ENCODE assay signal across 8 cellular contexts in the genomic region with DNA sequence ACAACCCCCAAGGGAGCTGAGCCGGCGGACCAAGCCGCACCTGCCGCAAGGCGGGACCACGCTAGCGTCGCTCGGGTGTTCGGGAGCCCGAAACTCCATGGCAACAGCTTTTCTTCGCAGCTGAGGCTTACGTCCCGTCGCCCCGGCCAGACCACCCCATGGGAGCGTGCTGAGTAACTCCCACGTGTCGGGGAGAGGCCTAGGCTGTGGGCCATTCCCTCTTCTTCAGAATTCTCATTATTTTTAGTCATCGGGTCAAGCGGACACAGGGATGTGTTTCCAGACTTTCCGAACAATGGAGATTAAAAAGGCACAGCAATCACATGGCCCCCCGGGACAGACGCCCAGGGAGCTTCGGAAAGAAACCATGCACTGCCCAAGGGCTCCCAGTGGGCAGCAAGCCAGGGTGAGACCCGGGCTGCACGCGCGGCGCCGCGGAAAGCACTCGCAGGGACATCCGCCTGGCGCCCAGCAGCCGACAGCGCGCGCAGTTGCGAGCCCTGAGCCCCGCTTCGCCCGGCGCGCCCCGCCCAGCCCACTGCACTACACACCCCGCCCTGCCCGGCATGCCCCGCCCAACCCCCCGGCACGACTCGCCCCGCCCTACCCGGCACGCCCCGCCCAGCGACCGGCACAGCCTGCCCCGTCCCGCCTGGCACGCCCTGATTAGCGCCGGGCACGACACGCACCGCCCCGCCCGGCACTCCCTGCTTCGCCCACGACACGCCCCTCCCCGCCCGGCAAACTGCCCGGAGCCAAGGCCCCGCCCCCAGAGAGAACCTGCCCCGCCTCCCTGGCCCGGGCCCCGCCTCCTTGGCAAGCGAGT. TPM values are rescaled to one million over a fixed set of nuclear protein-coding genes. Genes with fewer than 3 reads are reported as not detected.
A peak's percentile ranks its signal among the peaks of the same experiment; 100 is the strongest.
DNase-seq lines count a peak whose midpoint lies in the region; ATAC-seq, FAIRE-seq and TF ChIP-seq lines count a peak whose summit lies in the region.

No MANE protein-coding gene starts in this region.

- POLR2A ChIA-PET in HepG2 (lab: Yijun Ruan, JAX): no interaction called here

- BruUV-seq in HepG2 (replicated peaks; lab: Mats Ljungman, UMichigan): no TSS peak

- FAIRE-seq in HepG2 (lab: Jason Lieb, UNC): no peak

- peaks cover 5 to 20% (median 16%) of the 10 kb centered on the region in 10 experiments; a peak in 18 of 20 replicates for H3K4me1 ChIP-seq in BLaER1 treated with 17β-estradiol and CSF1 and Interleukin-3, amounts not matched to agents 10 nM and 100 nM
- H3K4me1 ChIP-seq in HepG2 (ENCODE audit: insufficient read depth, low read length): peaks cover 18% of the 10 kb centered on the region

- H3K27me3 Mint-ChIP-seq in activated CD4-positive, alpha-beta T cell treated with anti-CD3 and anti-CD28 coated beads, Interleukin-2, amount 10 ng/mL, durations not matched to agents 24 days and 14 days: peaks cover 16% of the 10 kb centered on the region

- in situ Hi-C loops in HepG2 (cut with HindIII; ENCODE audit: extremely low pct_ligation_motif_present, low pct_unique_long_range_greater_than_20kb): no loop called here

- H3K36me3 Mint-ChIP-seq in activated CD4-positive, alpha-beta T cell treated with anti-CD3 and anti-CD28 coated beads, Interleukin-2, amount 10 ng/mL, durations not matched to agents 24 days and 14 days (ENCODE audit: low read depth): no peaks in the 10 kb centered on the region

- H3K9ac ChIP-seq in BLaER1 treated with 17β-estradiol and CSF1 and Interleukin-3, amounts not matched to agents 10 nM and 100 nM: peak overlapping the region; percentile 70 to 90 (median 82)
- H3K9ac ChIP-seq in HepG2 (ENCODE audit: insufficient read depth, low read depth, low read length): peak overlapping the region; percentile 62

- no peak for TF ChIP-seq CTCF in HepG2 (CRISPR knock-in tag; IDR thresholded peaks at IDR 0.05)

- ATAC-seq in GM19324 (IDR thresholded peaks at IDR 0.05; ENCODE audit: low FRiP score, unreplicated experiment) (peak; percentile 92), HG03460 (IDR thresholded peaks at IDR 0.05; ENCODE audit: unreplicated experiment) (peak; percentile 86), HepG2 (peak; percentile 94)

- peak overlapping the region in 10 of 11 experiments; percentile 46 to 92 (median 81); a peak in 20 of 22 replicates for H3K27ac ChIP-seq in BLaER1 treated with 17β-estradiol and CSF1 and Interleukin-3, amounts not matched to agents 10 nM and 100 nM
- H3K27ac ChIP-seq in HepG2 (ENCODE audit: extremely low read length, insufficient read depth, low read length): no peak overlapping the region

- TF ChIP-seq POLR2A in HepG2 (IDR thresholded peaks at IDR 0.05; ENCODE audit: insufficient read depth in 1 of 2, low read depth in 2 of 2, low read length in 2 of 2): peak; percentile 66 to 69

- intact Hi-C loops in activated CD4-positive, alpha-beta T cell treated with anti-CD3 and anti-CD28 coated beads, Interleukin-2, amount 10 ng/mL, durations not matched to agents 24 days and 14 days (cut with micrococcal nuclease): loop anchor here (1.0 kb wide), 3 partner anchors 28 to 857 kb away; partner anchors contain the start of genes ATG2B, GSKIP and PAPOLA
- intact Hi-C loops in HepG2 (cut with micrococcal nuclease; ENCODE audit: unreplicated experiment): loop anchor here (2.0 kb wide), 1 partner anchor 29 kb away; the partner anchor contains the start of genes ATG2B and GSKIP

- peak; percentile 79 for DNase-seq in NCI-H524 treated with DMSO at 0.1 percent for 48 hours (lab: John Stamatoyannopoulos, UW)
- peak; percentile 100 for DNase-seq in activated CD4-positive, alpha-beta T cell treated with anti-CD3 and anti-CD28 coated beads, Interleukin-2, amount 10 ng/mL, durations not matched to agents 24 days and 14 days
- DNase-seq in dedifferentiated amniotic fluid mesenchymal stem cell (ENCODE audit: extremely low spot score): peak; percentile 88
- peak; percentile 82 for DNase-seq in HepG2 (ENCODE audit: low spot score)
- DNase-seq in stimulated activated CD4-positive, alpha-beta T cell treated with anti-CD3 and anti-CD28 coated beads, Interleukin-2, amount 100 ng/mL, for 48 hours: peak; percentile 100

- CTCF ChIA-PET in HepG2 (lab: Yijun Ruan, JAX; ENCODE audit: low intra/inter-chr PET ratio, low total read pairs): no interaction called here

- peak overlapping the region; percentile 91 for H3K4me3 Mint-ChIP-seq in activated CD4-positive, alpha-beta T cell treated with anti-CD3 and anti-CD28 coated beads, Interleukin-2, amount 10 ng/mL, durations not matched to agents 24 days and 14 days

- TF ChIP-seq EP300 in HepG2 (IDR thresholded peaks at IDR 0.05; ENCODE audit: low read depth in 2 of 2, low read length in 2 of 2): no peak
- TF ChIP-seq EP300 in HepG2 (CRISPR knock-in tag; IDR thresholded peaks at IDR 0.05; ENCODE audit: borderline replicate concordance): no peak

- H3K4me1 Mint-ChIP-seq in activated CD4-positive, alpha-beta T cell treated with anti-CD3 and anti-CD28 coated beads, Interleukin-2, amount 10 ng/mL, durations not matched to agents 24 days and 14 days: peaks cover 9% of the 10 kb centered on the region

- peak; percentile 4; the same call in 1 of the 2 replicates for TF ChIP-seq RAD21 in HepG2 (CRISPR knock-in tag; IDR thresholded peaks at IDR 0.05)

- no peaks in the 10 kb centered on the region for H4K20me1 ChIP-seq in BLaER1 treated with 17β-estradiol and CSF1 and Interleukin-3, amounts not matched to agents 10 nM and 100 nM
- H4K20me1 ChIP-seq in HepG2 (ENCODE audit: insufficient read depth, low read length): no peaks in the 10 kb centered on the region

- peak overlapping the region; percentile 30 for H2AFZ ChIP-seq in HepG2 (ENCODE audit: low read length)

- H3K36me3 ChIP-seq in BLaER1 treated with 17β-estradiol and CSF1 and Interleukin-3, amounts not matched to agents 10 nM and 100 nM: peaks cover 0 to 12% (median 6%) of the 10 kb centered on the region in 11 experiments; a peak in 14 of 22 replicates
- H3K36me3 ChIP-seq in HepG2 (replicated peaks in 1 of 2; ENCODE audit: control insufficient read depth in 1 of 2, insufficient read depth in 2 of 2, low read length in 2 of 2): 0 out of 5 replicates have a peak, but pooled peaks cover 0 to 3% of the 10 kb centered on the region in 2 experiments

- H3K9me3 Mint-ChIP-seq in activated CD4-positive, alpha-beta T cell treated with anti-CD3 and anti-CD28 coated beads, Interleukin-2, amount 10 ng/mL, durations not matched to agents 24 days and 14 days: no peaks in the 10 kb centered on the region

- H3K27me3 ChIP-seq in BLaER1 treated with 17β-estradiol and CSF1 and Interleukin-3, amounts not matched to agents 10 nM and 100 nM: peaks cover 0 to 7% (median 0%) of the 10 kb centered on the region in 11 experiments; a peak in 1 of 22 replicates
- H3K27me3 ChIP-seq in HepG2 (ENCODE audit: control insufficient read depth in 1 of 2, insufficient read depth in 2 of 2, low read length in 2 of 2): no peaks in the 10 kb centered on the region; a peak in 1 of 5 replicates

- H3K79me2 ChIP-seq in HepG2 (ENCODE audit: insufficient read depth, low read length): no peaks in the 10 kb centered on the region

- no peaks in the 10 kb centered on the region for H3K9me3 ChIP-seq in BLaER1 treated with 17β-estradiol and CSF1 and Interleukin-3, amounts not matched to agents 10 nM and 100 nM (replicated peaks in 1 of 11)
- H3K9me3 ChIP-seq in HepG2 (ENCODE audit: low read length): no peaks in the 10 kb centered on the region

- peak overlapping the region; percentile 66 to 84 (median 71) for H3K4me3 ChIP-seq in BLaER1 treated with 17β-estradiol and CSF1 and Interleukin-3, amounts not matched to agents 10 nM and 100 nM
- H3K4me3 ChIP-seq in HepG2 (replicated peaks in 1 of 3; ENCODE audit: insufficient read depth in 1 of 3, low read depth in 2 of 3, low read length in 3 of 3): peak overlapping the region; percentile 66 to 91 (median 82)

- 0% methylated on average over 6 of the region's 79 CpGs for WGBS in HepG2 (ENCODE audit: low lambda C conversion rate)

- H3K4me2 ChIP-seq in BLaER1 treated with 17β-estradiol and CSF1 and Interleukin-3, amounts not matched to agents 10 nM and 100 nM: peak overlapping the region; percentile 93 to 100 (median 99)
- peak overlapping the region; percentile 98 for H3K4me2 ChIP-seq in HepG2 (ENCODE audit: low read depth, low read length)

- H3K27ac Mint-ChIP-seq in activated CD4-positive, alpha-beta T cell treated with anti-CD3 and anti-CD28 coated beads, Interleukin-2, amount 10 ng/mL, durations not matched to agents 24 days and 14 days: peak overlapping the region; percentile 77

RNA-seq across cellular contexts. Expression of gene AK7, which starts 0.4 kb away (rescaled TPM):
- total RNA-seq in activated CD4-positive, alpha-beta T cell treated with anti-CD3 and anti-CD28 coated beads, Interleukin-2, amount 10 ng/mL, durations not matched to agents 24 days and 14 days: 0.28 TPM in 1 of 2 replicates, not detected in the other
- total RNA-seq in HepG2 (2016; rRNA removed; fragmentation: Illumina TruSeq; extraction: Trizol): 0.48 and 0.93 TPM in 2 replicates
- total RNA-seq in HepG2 (2016; cell fraction: cytosol; rRNA removed; fragmentation: Illumina TruSeq; extraction: Trizol; ENCODE audit: low read depth): 0.26 TPM in 1 of 2 replicates, not detected in the other
- total RNA-seq in HepG2 (2016; cell fraction: insoluble cytoplasmic fraction; rRNA removed; fragmentation: Illumina TruSeq; extraction: Trizol): 0.56 and 0.77 TPM in 2 replicates
- total RNA-seq in HepG2 (2016; cell fraction: membrane; rRNA removed; fragmentation: Illumina TruSeq; extraction: Trizol): 0.28 and 0.31 TPM in 2 replicates
- total RNA-seq in HepG2 (2016; cell fraction: nucleus; rRNA removed; fragmentation: Illumina TruSeq; extraction: Trizol): 0.28 and 0.56 TPM in 2 replicates
- 0.45 and 0.46 TPM in 2 replicates for polyA plus RNA-seq in HepG2 (2011; rRNA removed)
- 0.28 and 0.43 TPM in 2 replicates for polyA plus RNA-seq in HepG2 (2011; cell fraction: cytosol; rRNA removed)
- 0.23 and 0.26 TPM in 2 replicates for polyA plus RNA-seq in HepG2 (2011; cell fraction: nucleus; rRNA removed)
- 0.45 and 0.97 TPM in 2 replicates for polyA plus RNA-seq in HepG2 (2012)
- polyA plus RNA-seq in HepG2 (2016; cell fraction: cytosol; fragmentation: Illumina TruSeq; extraction: Trizol; ENCODE audit: low read depth): 0.09 and 0.18 TPM in 2 replicates
- 0.78 and 1.4 TPM in 2 replicates for polyA plus RNA-seq in HepG2 (2016; cell fraction: insoluble cytoplasmic fraction; fragmentation: Illumina TruSeq; extraction: Trizol; ENCODE audit: low read depth)
- polyA plus RNA-seq in HepG2 (2016; cell fraction: membrane; fragmentation: Illumina TruSeq; extraction: Trizol; ENCODE audit: low read depth): 0.22 and 0.45 TPM in 2 replicates
- 0.39 TPM in 1 of 2 replicates, not detected in the other for polyA plus RNA-seq in HepG2 (2016; cell fraction: nucleus; fragmentation: Illumina TruSeq; extraction: Trizol; ENCODE audit: insufficient read depth, low read depth)
- polyA minus RNA-seq in HepG2 (2011; rRNA and poly(A)+ RNA removed; ENCODE audit: low replicate concordance): 1.9 and 2.0 TPM in 2 replicates
- polyA minus RNA-seq in HepG2 (2011; cell fraction: cytosol; rRNA and poly(A)+ RNA removed): 0.44 TPM in 1 of 2 replicates, not detected in the other
- polyA minus RNA-seq in HepG2 (2011; cell fraction: nucleus; rRNA and poly(A)+ RNA removed): 0.25 and 0.64 TPM in 2 replicates

RNA-seq across cellular contexts. Expression of gene GSKIP, which starts 28.2 kb away (rescaled TPM):
- total RNA-seq in activated CD4-positive, alpha-beta T cell treated with anti-CD3 and anti-CD28 coated beads, Interleukin-2, amount 10 ng/mL, durations not matched to agents 24 days and 14 days: 16.3 and 19.3 TPM in 2 replicates
- 27.3 and 52.3 TPM in 2 replicates for total RNA-seq in HepG2 (2016; rRNA removed; fragmentation: Illumina TruSeq; extraction: Trizol)
- 3.7 and 3.9 TPM in 2 replicates for total RNA-seq in HepG2 (2016; cell fraction: cytosol; rRNA removed; fragmentation: Illumina TruSeq; extraction: Trizol; ENCODE audit: low read depth)
- total RNA-seq in HepG2 (2016; cell fraction: insoluble cytoplasmic fraction; rRNA removed; fragmentation: Illumina TruSeq; extraction: Trizol): 28.0 and 52.9 TPM in 2 replicates
- 10.2 and 11.8 TPM in 2 replicates for total RNA-seq in HepG2 (2016; cell fraction: membrane; rRNA removed; fragmentation: Illumina TruSeq; extraction: Trizol)
- total RNA-seq in HepG2 (2016; cell fraction: nucleus; rRNA removed; fragmentation: Illumina TruSeq; extraction: Trizol): 10.8 and 11.2 TPM in 2 replicates
- 9.6 and 12.5 TPM in 2 replicates for polyA plus RNA-seq in HepG2 (2011; rRNA removed)
- 4.6 and 9.0 TPM in 2 replicates for polyA plus RNA-seq in HepG2 (2011; cell fraction: cytosol; rRNA removed)
- polyA plus RNA-seq in HepG2 (2011; cell fraction: nucleus; rRNA removed): 2.5 and 3.9 TPM in 2 replicates
- 13.2 and 17.7 TPM in 2 replicates for polyA plus RNA-seq in HepG2 (2012)
- polyA plus RNA-seq in HepG2 (2016; cell fraction: cytosol; fragmentation: Illumina TruSeq; extraction: Trizol; ENCODE audit: low read depth): 2.5 and 2.7 TPM in 2 replicates
- polyA plus RNA-seq in HepG2 (2016; cell fraction: insoluble cytoplasmic fraction; fragmentation: Illumina TruSeq; extraction: Trizol; ENCODE audit: low read depth): 30.5 and 35.4 TPM in 2 replicates
- 6.1 and 6.2 TPM in 2 replicates for polyA plus RNA-seq in HepG2 (2016; cell fraction: membrane; fragmentation: Illumina TruSeq; extraction: Trizol; ENCODE audit: low read depth)
- 11.0 and 12.3 TPM in 2 replicates for polyA plus RNA-seq in HepG2 (2016; cell fraction: nucleus; fragmentation: Illumina TruSeq; extraction: Trizol; ENCODE audit: insufficient read depth, low read depth)
- polyA minus RNA-seq in HepG2 (2011; rRNA and poly(A)+ RNA removed; ENCODE audit: low replicate concordance): 4.3 and 5.5 TPM in 2 replicates
- 6.6 and 7.2 TPM in 2 replicates for polyA minus RNA-seq in HepG2 (2011; cell fraction: cytosol; rRNA and poly(A)+ RNA removed)
- 4.8 and 11.6 TPM in 2 replicates for polyA minus RNA-seq in HepG2 (2011; cell fraction: nucleus; rRNA and poly(A)+ RNA removed)

RNA-seq across cellular contexts. Expression of gene ATG2B, which starts 28.4 kb away (rescaled TPM):
- 22.8 and 26.1 TPM in 2 replicates for total RNA-seq in activated CD4-positive, alpha-beta T cell treated with anti-CD3 and anti-CD28 coated beads, Interleukin-2, amount 10 ng/mL, durations not matched to agents 24 days and 14 days
- total RNA-seq in HepG2 (2016; rRNA removed; fragmentation: Illumina TruSeq; extraction: Trizol): 7.5 and 11.3 TPM in 2 replicates
- 1.4 and 1.7 TPM in 2 replicates for total RNA-seq in HepG2 (2016; cell fraction: cytosol; rRNA removed; fragmentation: Illumina TruSeq; extraction: Trizol; ENCODE audit: low read depth)
- 7.7 and 10.8 TPM in 2 replicates for total RNA-seq in HepG2 (2016; cell fraction: insoluble cytoplasmic fraction; rRNA removed; fragmentation: Illumina TruSeq; extraction: Trizol)
- 1.6 and 1.8 TPM in 2 replicates for total RNA-seq in HepG2 (2016; cell fraction: membrane; rRNA removed; fragmentation: Illumina TruSeq; extraction: Trizol)
- total RNA-seq in HepG2 (2016; cell fraction: nucleus; rRNA removed; fragmentation: Illumina TruSeq; extraction: Trizol): 11.1 and 15.1 TPM in 2 replicates
- 7.2 and 7.4 TPM in 2 replicates for polyA plus RNA-seq in HepG2 (2011; rRNA removed)
- 3.2 and 4.5 TPM in 2 replicates for polyA plus RNA-seq in HepG2 (2011; cell fraction: cytosol; rRNA removed)
- polyA plus RNA-seq in HepG2 (2011; cell fraction: nucleus; rRNA removed): 17.3 and 18.9 TPM in 2 replicates
- 6.2 and 7.8 TPM in 2 replicates for polyA plus RNA-seq in HepG2 (2012)
- polyA plus RNA-seq in HepG2 (2016; cell fraction: cytosol; fragmentation: Illumina TruSeq; extraction: Trizol; ENCODE audit: low read depth): 0.18 and 0.27 TPM in 2 replicates
- polyA plus RNA-seq in HepG2 (2016; cell fraction: insoluble cytoplasmic fraction; fragmentation: Illumina TruSeq; extraction: Trizol; ENCODE audit: low read depth): 4.4 and 4.9 TPM in 2 replicates
- 0.26 and 0.31 TPM in 2 replicates for polyA plus RNA-seq in HepG2 (2016; cell fraction: membrane; fragmentation: Illumina TruSeq; extraction: Trizol; ENCODE audit: low read depth)
- 12.3 and 14.0 TPM in 2 replicates for polyA plus RNA-seq in HepG2 (2016; cell fraction: nucleus; fragmentation: Illumina TruSeq; extraction: Trizol; ENCODE audit: insufficient read depth, low read depth)
- 8.9 and 18.6 TPM in 2 replicates for polyA minus RNA-seq in HepG2 (2011; rRNA and poly(A)+ RNA removed; ENCODE audit: low replicate concordance)
- polyA minus RNA-seq in HepG2 (2011; cell fraction: cytosol; rRNA and poly(A)+ RNA removed): 5.2 and 12.1 TPM in 2 replicates
- polyA minus RNA-seq in HepG2 (2011; cell fraction: nucleus; rRNA and poly(A)+ RNA removed): 60.4 and 61.2 TPM in 2 replicates
